Comparison of ENCODE assay signal across 9 cellular contexts in the genomic region with DNA sequence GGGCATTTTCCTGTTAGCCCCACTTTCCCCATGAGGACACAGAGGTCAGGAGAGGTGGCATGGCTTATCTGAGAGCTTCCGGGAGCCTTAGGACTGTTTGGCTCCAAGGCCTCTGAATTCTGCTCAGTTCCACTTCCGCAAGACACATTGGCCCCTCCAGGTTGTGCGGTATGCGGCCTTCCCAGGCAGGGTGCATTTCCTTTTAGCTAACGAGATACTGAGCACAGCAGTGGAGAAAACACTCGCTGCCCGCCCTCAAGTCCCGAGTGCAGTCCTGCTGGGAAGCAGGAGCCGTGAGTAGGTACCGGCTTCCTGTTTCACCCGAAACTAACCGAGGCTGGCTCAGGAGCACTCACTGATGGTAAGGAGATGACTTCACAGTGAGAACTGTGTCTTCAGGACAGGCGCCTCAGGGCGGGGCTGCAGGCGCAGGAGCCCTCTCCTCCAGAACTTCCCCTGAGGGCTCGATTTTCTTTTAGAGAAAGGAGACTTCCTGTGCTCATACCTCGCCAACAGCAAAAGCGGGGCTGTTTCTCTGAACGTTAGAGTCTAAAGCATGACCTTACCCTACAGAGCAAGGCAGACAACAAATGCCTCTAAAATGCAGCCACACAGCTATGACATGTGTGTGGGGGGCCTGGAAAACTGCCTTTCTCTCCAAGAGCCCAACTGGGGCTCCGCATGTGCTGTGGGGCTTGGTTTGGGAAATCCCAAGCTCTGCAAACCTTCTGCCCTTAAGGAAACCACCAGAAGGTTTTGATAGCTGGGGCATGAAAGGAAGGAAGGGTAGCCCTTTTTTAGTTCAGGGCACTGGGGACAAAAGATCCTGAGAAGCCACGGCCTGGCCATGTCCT. TPM values are rescaled to one million over a fixed set of nuclear protein-coding genes. Genes with fewer than 3 reads are reported as not detected.
DNase-seq lines count a peak whose midpoint lies in the region; ATAC-seq, FAIRE-seq and TF ChIP-seq lines count a peak whose summit lies in the region.
"Had no signal": no experiment of that assay in that cellular context is flagged by ENCODE, and none has a peak within 500 bp of the region (broad histone marks: within the 10 kb centered on the region; RNA-seq: fewer than 3 reads in every experiment).

No MANE protein-coding gene starts in this region.

- TF ChIP-seq POLR2A in NB4 (IDR thresholded peaks at IDR 0.05; ENCODE audit: extremely low read depth, insufficient read length) = peak; percentile 44

- no peaks in the 10 kb centered on the region for H3K9me3 ChIP-seq in keratinocyte (ENCODE audit: control insufficient read depth, low read depth, low read length)

- peaks cover 35% of the 10 kb centered on the region for H3K4me1 Mint-ChIP-seq in glutamatergic neuron (ENCODE audit: low read depth, unreplicated experiment)

- no peak overlapping the region for H3K4me3 Mint-ChIP-seq in glutamatergic neuron (ENCODE audit: unreplicated experiment)

- no peak overlapping the region for H3K27ac Mint-ChIP-seq in glutamatergic neuron (ENCODE audit: unreplicated experiment)

- dilution Hi-C loops in keratinocyte (cut with MboI; ENCODE audit: extremely low pct_ligation_motif_present, low sequenced_read_pairs) = no loop called here

- no peak overlapping the region for H3K9ac ChIP-seq in keratinocyte (ENCODE audit: control insufficient read depth, extremely low read depth, insufficient read depth, low read length)

- peaks cover 19% of the 10 kb centered on the region for H3K4me1 ChIP-seq in keratinocyte (ENCODE audit: control insufficient read depth, extremely low read depth, insufficient read depth, low read length)

- H3K36me3 ChIP-seq in keratinocyte (ENCODE audit: control insufficient read depth in 2 of 2, extremely low read depth in 1 of 2, insufficient read depth in 2 of 2, low read length in 2 of 2) = peaks cover 8 to 18% of the 10 kb centered on the region in 2 experiments
- no peaks in the 10 kb centered on the region for H3K36me3 ChIP-seq in H7 (replicated peaks; ENCODE audit: control insufficient read depth, insufficient read depth, low read length)

- ATAC-seq in HG02571 (IDR thresholded peaks at IDR 0.05; ENCODE audit: unreplicated experiment) = peak; percentile 78

- TF ChIP-seq CTCF in GM13976 (IDR thresholded peaks at IDR 0.05; ENCODE audit: borderline replicate concordance, control extremely low read depth, extremely low read depth, insufficient read depth, missing control alignments) = peak; percentile 9
- no peak for TF ChIP-seq CTCF in NB4 (IDR thresholded peaks at IDR 0.05; ENCODE audit: low read depth, low read length)
- no peak for TF ChIP-seq CTCF in keratinocyte (optimal IDR thresholded peaks at IDR 0.05 in 1 of 3, IDR thresholded peaks at IDR 0.05 in 1 of 3, conservative IDR thresholded peaks at IDR 0.05 in 1 of 3; ENCODE audit: extremely low read depth in 1 of 3, insufficient read depth in 2 of 3, low read length in 3 of 3)
- no peak for TF ChIP-seq CTCF in glutamatergic neuron (IDR thresholded peaks at IDR 0.05; ENCODE audit: partially characterized antibody, unreplicated experiment)

- H3K27me3 ChIP-seq in keratinocyte (ENCODE audit: control insufficient read depth, extremely low read depth, insufficient read depth, low read length) = no peaks in the 10 kb centered on the region
- no peaks in the 10 kb centered on the region for H3K27me3 ChIP-seq in H7 (ENCODE audit: control insufficient read depth, insufficient read depth, low read length)

- no peaks in the 10 kb centered on the region for H3K79me2 ChIP-seq in keratinocyte (ENCODE audit: control insufficient read depth, insufficient read depth, low read length)

- H3K36me3 Mint-ChIP-seq in glutamatergic neuron (ENCODE audit: unreplicated experiment) = peaks cover 8% of the 10 kb centered on the region

- H3K27me3 Mint-ChIP-seq in glutamatergic neuron (ENCODE audit: unreplicated experiment) = peaks cover 16% of the 10 kb centered on the region

- peak overlapping the region; percentile 26 for H3K27ac ChIP-seq in keratinocyte (ENCODE audit: control insufficient read depth, insufficient read depth, low read length)

- no peaks in the 10 kb centered on the region for H3K9me1 ChIP-seq in keratinocyte (ENCODE audit: control insufficient read depth, extremely low read depth, insufficient read depth, low read length)

- DNase-seq in GM13976 (ENCODE audit: low spot score) (peak; percentile 82), NB4 (ENCODE audit: low read depth) (peak; percentile 95), activated T-cell treated with anti-CD3 and anti-CD28 coated beads for 48 hours (ENCODE audit: low read depth) (peak; percentile 66), keratinocyte (ENCODE audit: low read depth, low spot score) (no peak), glutamatergic neuron (no peak), H7 (no peak)
- DNase-seq in stimulated activated naive CD4-positive, alpha-beta T cell (lab: John Stamatoyannopoulos, UW) = peak; percentile 57 to 76 (median 68)

- no peaks in the 10 kb centered on the region for H4K20me1 ChIP-seq in keratinocyte (ENCODE audit: control insufficient read depth, extremely low read depth, insufficient read depth, low read length)

- FAIRE-seq in keratinocyte (lab: Jason Lieb, UNC) = no peak
- FAIRE-seq: islet of Langerhans had no signal

- H2AFZ ChIP-seq in keratinocyte (ENCODE audit: control insufficient read depth, low read length) = no peak overlapping the region

- peaks cover 13% of the 10 kb centered on the region for H3K9me3 Mint-ChIP-seq in glutamatergic neuron (ENCODE audit: unreplicated experiment)

- in situ Hi-C loops in GM13976 (cut with MboI; ENCODE audit: low sequenced_read_pairs, unreplicated experiment) = no loop called here

- no peak overlapping the region for H3K4me2 ChIP-seq in keratinocyte (ENCODE audit: control insufficient read depth, extremely low read depth, insufficient read depth, low read depth, low read length)

- H3K4me3 ChIP-seq in NB4 (ENCODE audit: low read depth, low read length) = peak overlapping the region; percentile 38
- no peak overlapping the region for H3K4me3 ChIP-seq in keratinocyte (ENCODE audit: control insufficient read depth in 2 of 3, extremely low read depth in 1 of 3, insufficient read depth in 2 of 3, low read depth in 1 of 3, low read length in 3 of 3)
- no peak overlapping the region for H3K4me3 ChIP-seq in H7 (ENCODE audit: insufficient read depth, low read depth, low read length)

RNA-seq across cellular contexts. Expression of gene RGS10, which starts 25.9 kb away (rescaled TPM):
- 51.0 to 87.8 TPM (median 66.4 TPM) in 3 replicates for polyA plus RNA-seq in keratinocyte
- 26.7 TPM for polyA plus RNA-seq in keratinocyte (2011; ENCODE audit: low read depth)
- 79.8 and 97.8 TPM in 2 replicates for polyA plus RNA-seq in keratinocyte (2011; cell fraction: cytosol; rRNA removed)
- polyA plus RNA-seq in keratinocyte (2011; cell fraction: nucleus; rRNA removed) = 16.2 and 23.1 TPM in 2 replicates
- 62.0 and 82.8 TPM in 2 replicates for polyA plus RNA-seq in keratinocyte (2012; ENCODE audit: low replicate concordance)
- 2.9 to 22.3 TPM (median 17.0 TPM) in 3 replicates for polyA minus RNA-seq in keratinocyte
- 43.5 TPM for polyA minus RNA-seq in keratinocyte (2011; cell fraction: cytosol; rRNA and poly(A)+ RNA removed)
- polyA minus RNA-seq in keratinocyte (2011; cell fraction: nucleus; rRNA and poly(A)+ RNA removed) = 6.0 and 6.7 TPM in 2 replicates
- total RNA-seq in glutamatergic neuron (ENCODE audit: unreplicated experiment) = 311 TPM
- 7.2 and 12.3 TPM in 2 replicates for total RNA-seq in H7 (2014; rRNA removed; shearing (Covaris generic))

Comparison
In these comparisons a context has a peak if more than half of its experiments do, and no peak if none do; other contexts are left out.
1. DNase-seq: peak in GM13976 (single experiment), NB4 (single experiment), activated T-cell treated with anti-CD3 and anti-CD28 coated beads for 48 hours (single experiment) and stimulated activated naive CD4-positive, alpha-beta T cell (6 of 6); none in keratinocyte (single experiment), glutamatergic neuron (single experiment) and H7 (single experiment).
2. RNA of gene RGS10, which starts 25.9 kb away (total RNA-seq): 311 TPM in glutamatergic neuron (single experiment); 7.2 to 12.3 TPM in H7; every median in the first group is over 10 times any median in the second.